ENCODE assay signal across 22 cellular contexts in genomic region chr12:852864-853263, GRCh38.
A peak's percentile ranks its signal among the peaks of the same experiment; 100 is the strongest.
DNase-seq lines count a peak whose midpoint lies in the region; ATAC-seq and TF ChIP-seq lines count a peak whose summit lies in the region.
"Had no signal": no experiment of that assay in that cellular context is flagged by ENCODE, and none has a peak within 500 bp of the region (broad histone marks: within the 10 kb centered on the region; RNA-seq: fewer than 3 reads in every experiment).

No MANE protein-coding gene starts in this region.

- H3K36me3 Mint-ChIP-seq in activated T-cell treated with anti-CD3 and anti-CD28 coated beads, Interleukin-2, amount 50 U/mL, for 24 hours (ENCODE audit: low read depth), result peaks cover 46% of the 10 kb centered on the region
- peaks cover 32% of the 10 kb centered on the region for H3K36me3 Mint-ChIP-seq in nephron progenitor cell (ENCODE audit: low read depth)

- no peak overlapping the region for H3K4me3 Mint-ChIP-seq in activated T-cell treated with anti-CD3 and anti-CD28 coated beads, Interleukin-2, amount 50 U/mL, for 24 hours
- H3K4me3 Mint-ChIP-seq in nephron progenitor cell, result no peak overlapping the region
- H3K4me3 Mint-ChIP-seq: endodermal cell, GM23338, memory B cell had no signal

- peak overlapping the region; percentile 37 for H3K27ac Mint-ChIP-seq in activated T-cell treated with anti-CD3 and anti-CD28 coated beads, Interleukin-2, amount 50 U/mL, for 24 hours
- no peak overlapping the region for H3K27ac Mint-ChIP-seq in nephron progenitor cell
- H3K27ac Mint-ChIP-seq: endodermal cell, GM23338, memory B cell had no signal

- H3K27ac ChIP-seq in psoas muscle, result peak overlapping the region; percentile 78

- ATAC-seq in psoas muscle, result no peak
- ATAC-seq: GM23338, left cardiac atrium had no signal

- TF ChIP-seq CTCF in epithelial cell of esophagus (IDR thresholded peaks at IDR 0.05; ENCODE audit: insufficient read depth, low read depth, low read length, missing control alignments) (no peak), psoas muscle (IDR thresholded peaks at IDR 0.05) (no peak), nephron progenitor cell (IDR thresholded peaks at IDR 0.05) (no peak)

- intact Hi-C loops in psoas muscle (cut with DNase I), result no loop called here

- H3K4me3 ChIP-seq in MG63, result peak overlapping the region; percentile 15
- no peak overlapping the region for H3K4me3 ChIP-seq in epithelial cell of esophagus (ENCODE audit: low read length)
- peak overlapping the region; percentile 59 for H3K4me3 ChIP-seq in psoas muscle
- H3K4me3 ChIP-seq: GM23338, skin epidermis had no signal

- no peaks in the 10 kb centered on the region for H3K27me3 Mint-ChIP-seq in activated T-cell treated with anti-CD3 and anti-CD28 coated beads, Interleukin-2, amount 50 U/mL, for 24 hours
- H3K27me3 Mint-ChIP-seq in nephron progenitor cell (ENCODE audit: low read depth, poor library complexity), result no peaks in the 10 kb centered on the region
- H3K27me3 Mint-ChIP-seq: memory B cell had no signal

- H3K9me3 ChIP-seq in MG63 (no peaks in the 10 kb centered on the region), psoas muscle (no peaks in the 10 kb centered on the region)

- H3K4me1 ChIP-seq in psoas muscle, result peaks cover 54% of the 10 kb centered on the region

- H3K36me3 ChIP-seq in MG63 (peaks cover 12% of the 10 kb centered on the region), psoas muscle (ENCODE audit: insufficient read depth in 1 of 2, low read depth in 1 of 2) (peaks cover 0 to 11% of the 10 kb centered on the region in 2 donors)

- H3K27me3 ChIP-seq in MG63 (no peaks in the 10 kb centered on the region), psoas muscle (ENCODE audit: insufficient read depth in 3 of 3, low read length in 2 of 3) (no peaks in the 10 kb centered on the region)

- peaks cover 57% of the 10 kb centered on the region for H3K4me1 Mint-ChIP-seq in activated T-cell treated with anti-CD3 and anti-CD28 coated beads, Interleukin-2, amount 50 U/mL, for 24 hours (ENCODE audit: low read depth)
- peaks cover 7% of the 10 kb centered on the region for H3K4me1 Mint-ChIP-seq in nephron progenitor cell
- H3K4me1 Mint-ChIP-seq: endodermal cell, GM23338 had no signal

- H3K9me3 Mint-ChIP-seq in activated T-cell treated with anti-CD3 and anti-CD28 coated beads, Interleukin-2, amount 50 U/mL, for 24 hours, result no peaks in the 10 kb centered on the region
- no peaks in the 10 kb centered on the region for H3K9me3 Mint-ChIP-seq in nephron progenitor cell
- H3K9me3 Mint-ChIP-seq: endodermal cell, GM23338, memory B cell had no signal

- no peak for DNase-seq in activated T-cell treated with anti-CD3 and anti-CD28 coated beads, Interleukin-2, amount 50 U/mL, for 24 hours
- no peak for DNase-seq in activated T-cell treated with anti-CD3 and anti-CD28 coated beads, Interleukin-2, amount 50 U/mL, for 1 hour
- DNase-seq in MG63 (no peak), epithelial cell of esophagus (ENCODE audit: low read depth) (peak; percentile 53), psoas muscle (no peak), NCI-H1436 treated with DMSO at 0.1 percent for 48 hours (lab: John Stamatoyannopoulos, UW) (no peak), NCI-H2227 treated with DMSO at 0.1 percent for 48 hours (lab: John Stamatoyannopoulos, UW) (no peak), nephron progenitor cell (no peak)
- DNase-seq: activated CD4-positive, alpha-beta T cell treated with anti-CD3 and anti-CD28 coated beads, Interleukin-2, amount 50 U/mL, for 1 hour; activated CD8-positive, alpha-beta memory T cell treated with anti-CD3 and anti-CD28 coated beads, Interleukin-2, amount 50 U/mL, for 4 hours; activated gamma-delta T cell; amniotic stem cell; cortex of kidney; endodermal cell; left cardiac atrium; NCI-H187; NCI-H526; stimulated activated CD4-positive, alpha-beta T cell treated with anti-CD3 and anti-CD28 coated beads, Interleukin-1b, Interleukin-23, amount 100 ng/mL, for 48 hours; T-helper 9 cell had no signal
